Comparison of ENCODE assay signal across 14 cellular contexts in the genomic region with DNA sequence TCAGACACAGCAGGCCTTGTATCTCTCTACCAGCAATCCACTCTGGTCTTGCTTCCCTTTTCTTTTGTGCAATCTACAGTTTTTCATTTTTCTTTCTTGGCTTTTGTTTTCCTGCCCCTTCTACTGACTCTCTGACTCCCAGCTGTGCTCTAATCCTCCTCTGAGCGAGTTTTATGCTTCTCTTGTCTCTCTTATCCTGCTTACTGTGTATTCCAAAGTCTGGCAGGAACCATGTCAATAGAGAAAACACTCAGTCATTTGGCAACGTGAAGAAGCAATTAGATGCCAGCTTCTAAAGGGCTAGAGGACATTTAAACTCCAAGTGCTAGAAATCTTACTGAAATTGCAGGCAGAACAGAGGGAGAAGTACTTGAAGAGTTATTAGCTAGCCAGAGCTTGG.
DNase-seq lines count a peak whose midpoint lies in the region; ATAC-seq and TF ChIP-seq lines count a peak whose summit lies in the region.
"Had no signal": no experiment of that assay in that cellular context is flagged by ENCODE, and none has a peak within 500 bp of the region (broad histone marks: within the 10 kb centered on the region; RNA-seq: fewer than 3 reads in every experiment).

No MANE protein-coding gene starts in this region.

- peak overlapping the region; percentile 55 for H3K4me2 ChIP-seq in neural progenitor cell
- H3K4me2 ChIP-seq: BLaER1 treated with 17β-estradiol and CSF1 and Interleukin-3, amounts not matched to agents 10 nM and 100 nM had no signal

- H3K79me2 ChIP-seq in neural progenitor cell (ENCODE audit: low read depth): no peaks in the 10 kb centered on the region

- H3K4me1 Mint-ChIP-seq in neural progenitor cell: peaks cover 52% of the 10 kb centered on the region
- H3K4me1 Mint-ChIP-seq in Caco-2 (ENCODE audit: low read depth, unreplicated experiment): no peaks in the 10 kb centered on the region

- H3K27me3 Mint-ChIP-seq in neural progenitor cell (ENCODE audit: insufficient read depth, low read depth): no peaks in the 10 kb centered on the region
- H3K27me3 Mint-ChIP-seq in Caco-2 (ENCODE audit: insufficient read depth, unreplicated experiment): peaks cover 6% of the 10 kb centered on the region

- H4K20me1 ChIP-seq in neural progenitor cell (ENCODE audit: low read depth): no peaks in the 10 kb centered on the region
- H4K20me1 ChIP-seq: BLaER1 treated with 17β-estradiol and CSF1 and Interleukin-3, amounts not matched to agents 10 nM and 100 nM had no signal

- intact Hi-C loops in Caco-2 (cut with micrococcal nuclease; ENCODE audit: unreplicated experiment): no loop called here

- H3K4me3 ChIP-seq in HUES48 (ENCODE audit: low read depth, low read length): no peak overlapping the region
- no peak overlapping the region for H3K4me3 ChIP-seq in neural progenitor cell
- no peak overlapping the region for H3K4me3 ChIP-seq in Caco-2 (ENCODE audit: low read depth, low read length)
- H3K4me3 ChIP-seq: BLaER1 treated with 17β-estradiol and CSF1 and Interleukin-3, amounts not matched to agents 10 nM and 100 nM; GM23248 had no signal

- no peak for TF ChIP-seq CTCF in neural progenitor cell (IDR thresholded peaks at IDR 0.05)
- no peak for TF ChIP-seq CTCF in Caco-2 (IDR thresholded peaks at IDR 0.05; ENCODE audit: insufficient read depth in 1 of 2, low read depth in 1 of 2, low read length in 1 of 2, severe bottlenecking in 1 of 2, unreplicated experiment in 1 of 2)

- no peak for ATAC-seq in GM21786 (IDR thresholded peaks at IDR 0.05; ENCODE audit: unreplicated experiment)
- ATAC-seq: Panc1 had no signal

- H3K4me1 ChIP-seq in HUES48 (ENCODE audit: control insufficient read depth, insufficient read depth, low read length) (peaks cover 26% of the 10 kb centered on the region), neural progenitor cell (peaks cover 54% of the 10 kb centered on the region), Caco-2 (no peaks in the 10 kb centered on the region)
- H3K4me1 ChIP-seq: BLaER1 treated with 17β-estradiol and CSF1 and Interleukin-3, amounts not matched to agents 10 nM and 100 nM had no signal

- H3K27ac ChIP-seq in HUES48 (ENCODE audit: low read depth, low read length) (peak overlapping the region; percentile 78), neural progenitor cell (peak overlapping the region; percentile 72)
- H3K27ac ChIP-seq: BLaER1 treated with 17β-estradiol and CSF1 and Interleukin-3, amounts not matched to agents 10 nM and 100 nM; GM23248 had no signal

- CTCF ChIA-PET in Caco-2 (lab: Charles Lee): no interaction called here

- H3K9ac ChIP-seq in HUES48 (ENCODE audit: low read depth, low read length) (no peak overlapping the region), neural progenitor cell (no peak overlapping the region)
- H3K9ac ChIP-seq: BLaER1 treated with 17β-estradiol and CSF1 and Interleukin-3, amounts not matched to agents 10 nM and 100 nM; GM23248 had no signal

- H3K27ac Mint-ChIP-seq in neural progenitor cell (peak overlapping the region; percentile 78), Caco-2 (ENCODE audit: unreplicated experiment) (no peak overlapping the region)

- H2AFZ ChIP-seq in neural progenitor cell (replicated peaks): no peak overlapping the region
- H2AFZ ChIP-seq: GM23248 had no signal

- no TSS peak for BruUV-seq in Caco-2 (replicated peaks; lab: Mats Ljungman, UMichigan)

- H3K36me3 ChIP-seq in HUES48 (ENCODE audit: control insufficient read depth, insufficient read depth, low read length) (no peaks in the 10 kb centered on the region), neural progenitor cell (no peaks in the 10 kb centered on the region), Caco-2 (ENCODE audit: control insufficient read depth, insufficient read depth, low read length) (no peaks in the 10 kb centered on the region)
- H3K36me3 ChIP-seq: BLaER1 treated with 17β-estradiol and CSF1 and Interleukin-3, amounts not matched to agents 10 nM and 100 nM had no signal

- H3K27me3 ChIP-seq in HUES48 (ENCODE audit: control insufficient read depth, insufficient read depth, low read length): no peaks in the 10 kb centered on the region
- H3K27me3 ChIP-seq in neural progenitor cell: no peaks in the 10 kb centered on the region
- no peaks in the 10 kb centered on the region for H3K27me3 ChIP-seq in Caco-2 (replicated peaks; ENCODE audit: control insufficient read depth, insufficient read depth, low read length)
- H3K27me3 ChIP-seq: BLaER1 treated with 17β-estradiol and CSF1 and Interleukin-3, amounts not matched to agents 10 nM and 100 nM had no signal

- H3K36me3 Mint-ChIP-seq in neural progenitor cell (peaks cover 2% of the 10 kb centered on the region), Caco-2 (ENCODE audit: insufficient read depth, unreplicated experiment) (no peaks in the 10 kb centered on the region)

- H3K9me3 ChIP-seq in HUES48 (ENCODE audit: control insufficient read depth, insufficient read depth, low read length) (no peaks in the 10 kb centered on the region), neural progenitor cell (ENCODE audit: low read depth) (no peaks in the 10 kb centered on the region), Caco-2 (no peaks in the 10 kb centered on the region)

- peaks cover 27% of the 10 kb centered on the region for H3F3A ChIP-seq in neural progenitor cell (ENCODE audit: low read depth)

- POLR2A ChIA-PET in Caco-2 (lab: Charles Lee): no interaction called here

- DNase-seq in NCI-H1436 treated with DMSO at 0.1 percent for 48 hours (lab: John Stamatoyannopoulos, UW) (peak; percentile 35), NCI-H1436 (lab: John Stamatoyannopoulos, UW) (no peak), NCI-H69 (lab: John Stamatoyannopoulos, UW) (peak; percentile 63), neural progenitor cell (ENCODE audit: low spot score) (peak; percentile 30), GM19238 (ENCODE audit: insufficient read length, low spot score) (no peak), Caco-2 (no peak)
- DNase-seq: GM23248, NCI-H1048, NCI-H446, NCI-H82 had no signal

- H3K9me3 Mint-ChIP-seq in neural progenitor cell: peaks cover 6% of the 10 kb centered on the region
- no peaks in the 10 kb centered on the region for H3K9me3 Mint-ChIP-seq in Caco-2 (ENCODE audit: unreplicated experiment)

- no peak overlapping the region for H3K4me3 Mint-ChIP-seq in neural progenitor cell
- H3K4me3 Mint-ChIP-seq in Caco-2 (ENCODE audit: unreplicated experiment): no peak overlapping the region

Comparison
In these comparisons a context has a peak if more than half of its experiments do, and no peak if none do; other contexts are left out.
1. DNase-seq: peak in NCI-H1436 treated with DMSO at 0.1 percent for 48 hours (single experiment), NCI-H69 (single experiment) and neural progenitor cell (single experiment); none in NCI-H1436 (single experiment), GM19238 (single experiment) and Caco-2 (0 of 2).